Comparison of ENCODE assay signal across 8 cellular contexts in genomic region chr19:34926685-34927375, GRCh38. TPM values are rescaled to one million over a fixed set of nuclear protein-coding genes. Genes with fewer than 3 reads are reported as not detected.
DNase-seq lines count a peak whose midpoint lies in the region; ATAC-seq, FAIRE-seq and TF ChIP-seq lines count a peak whose summit lies in the region.

TSS of gene ZNF30 (plus strand) at chr19:34926903. CDS start at chr19:34929948, 3,045 bp downstream.

- no peak for TF ChIP-seq CTCF in kidney (IDR thresholded peaks at IDR 0.05; ENCODE audit: borderline replicate concordance, extremely low read depth, insufficient read depth)

- intact Hi-C loops in kidney (cut with DNase I) = no loop called here

- DNase-seq in GM12892 (ENCODE audit: insufficient read length) = peak; percentile 85
- DNase-seq in NCI-H2081 (lab: John Stamatoyannopoulos, UW) = peak; percentile 84 to 87
- peak; percentile 80 for DNase-seq in activated CD4-positive, CD25-positive, alpha-beta regulatory T cell treated with anti-CD3 and anti-CD28 coated beads, Interleukin-2, amount 50 U/mL, for 72 hours
- peak; percentile 34 to 74 for DNase-seq in cerebellar nuclear complex (lab: John Stamatoyannopoulos, UW)
- peak; percentile 96 for DNase-seq in kidney
- DNase-seq in stimulated activated CD4-positive, alpha-beta T cell treated with anti-CD3 and anti-CD28 coated beads, Interleukin-15, amount 100 ng/mL, for 1 hour (ENCODE audit: low read depth in 1 of 2, low spot score in 1 of 2) = peak; percentile 61 to 77
- no peak for DNase-seq in NOMO-1 treated with dmso at 0.1 percent for 144 hours (lab: John Stamatoyannopoulos, UW; ENCODE audit: unreplicated experiment)

- H3K9me3 ChIP-seq in kidney (ENCODE audit: control insufficient read depth in 1 of 2, low read length in 2 of 2) = no peaks in the 10 kb centered on the region

- peak; percentile 62; the same call in 1 of the 2 replicates for TF ChIP-seq POLR2A in GM12892 (IDR thresholded peaks at IDR 0.05; ENCODE audit: low read depth, low read length)

- ATAC-seq in HG02840 (IDR thresholded peaks at IDR 0.05; ENCODE audit: low FRiP score, unreplicated experiment) = peak; percentile 75

- peaks cover 2 to 6% of the 10 kb centered on the region in 2 donors for H3K36me3 ChIP-seq in kidney (ENCODE audit: control insufficient read depth in 1 of 2, insufficient read depth in 2 of 2, low read length in 2 of 2)

- H3K4me1 ChIP-seq in kidney (ENCODE audit: control insufficient read depth in 1 of 2, insufficient read depth in 1 of 2, low read depth in 1 of 2, low read length in 2 of 2) = no peaks in the 10 kb centered on the region

- FAIRE-seq in GM12892 (lab: Jason Lieb, UNC) = peak; percentile 92
- no peak for FAIRE-seq in kidney (lab: Jason Lieb, UNC)

- H3K27ac ChIP-seq in kidney (ENCODE audit: low read depth in 2 of 2, low read length in 2 of 2) = peak within 1 kb of the TSS in 1 of 2 donors; percentile 71

- peak within 1 kb of the TSS; percentile 62 to 75 for H3K9ac ChIP-seq in kidney (ENCODE audit: low read length in 2 of 2)

- peak within 1 kb of the TSS; percentile 79 to 86 for H3K4me3 ChIP-seq in kidney (ENCODE audit: low read length in 2 of 2)

RNA-seq across cellular contexts. Expression of gene ZNF30, which starts in this region (rescaled TPM):
- polyA plus RNA-seq in GM12892 (2012; ENCODE audit: missing spikeins) = 2.0 TPM
- 3.5 TPM for total RNA-seq in kidney
- polyA plus RNA-seq in kidney (ENCODE audit: insufficient read depth, low read depth, low replicate concordance) = 3.1 TPM
